ENCODE assay signal across 1 cellular context in genomic region chr3:81742581-81742980, GRCh38.
TF ChIP-seq lines count a peak whose summit lies in the region.

No MANE protein-coding gene starts in this region.

TF ChIP-seq in IMR-90, 13 proteins besides CTCF, POLR2A, EP300 and RAD21 (continued from another document):
- TF ChIP-seq MAZ (IDR thresholded peaks at IDR 0.05; ENCODE audit: borderline replicate concordance, low read depth, low read length) (no peak), CHD1 (IDR thresholded peaks at IDR 0.05; ENCODE audit: low read depth, low read length) (no peak), RFX5 (IDR thresholded peaks at IDR 0.05; ENCODE audit: low read depth, low read length) (no peak), MAFK (IDR thresholded peaks at IDR 0.05; ENCODE audit: low read depth, low read length) (no peak)
